ENCODE assay signal across 13 cellular contexts in genomic region chr2:239444626-239445625, GRCh38. TPM values are rescaled to one million over a fixed set of nuclear protein-coding genes. Genes with fewer than 3 reads are reported as not detected.
DNase-seq lines count a peak whose midpoint lies in the region; ATAC-seq and TF ChIP-seq lines count a peak whose summit lies in the region.
"Had no signal": no experiment of that assay in that cellular context is flagged by ENCODE, and none has a peak within 500 bp of the region (broad histone marks: within the 10 kb centered on the region; RNA-seq: fewer than 3 reads in every experiment).

No MANE protein-coding gene starts in this region.

- H3K4me3 ChIP-seq in HAP-1 (no peak overlapping the region), fibroblast of the aortic adventitia (ENCODE audit: low read depth, low read length) (no peak overlapping the region)
- H3K4me3 ChIP-seq: smooth muscle cell had no signal

- H3K27me3 ChIP-seq in HAP-1 (ENCODE audit: low read depth): peaks cover 17% of the 10 kb centered on the region

- CTCF ChIA-PET in RWPE1 (lab: Yijun Ruan, JAX): interaction anchor here (0.7 kb wide), 1 partner anchor 11 kb away, joined by 3 read pairs; no protein-coding TSS in a partner anchor

- no peaks in the 10 kb centered on the region; the same call in 1 of the 2 replicates for H3K4me1 ChIP-seq in HAP-1

- in situ Hi-C loops in HAP-1 (cut with MboI; ENCODE audit: low sequenced_read_pairs): no loop called here

- H3K27ac ChIP-seq in RWPE1: peak overlapping the region; percentile 87
- H3K27ac ChIP-seq: VCaP had no signal

- H3K36me3 ChIP-seq in HAP-1 (replicated peaks): no peaks in the 10 kb centered on the region

- DNase-seq in HAP-1 (ENCODE audit: low spot score in 2 of 2) (peak; percentile 24 to 33), RWPE1 (ENCODE audit: low spot score) (peak; percentile 79), fibroblast of the aortic adventitia (ENCODE audit: low read depth) (peak; percentile 47), putamen (ENCODE audit: low spot score) (peak; percentile 89), AML-193 (lab: John Stamatoyannopoulos, UW) (no peak), NCI-H2227 (lab: John Stamatoyannopoulos, UW; ENCODE audit: unreplicated experiment) (no peak), NCI-H2196 (lab: John Stamatoyannopoulos, UW; ENCODE audit: unreplicated experiment) (no peak)
- DNase-seq: activated naive CD8-positive, alpha-beta T cell treated with anti-CD3 and anti-CD28 coated beads, Interleukin-2, amount 50 U/mL, for 24 hours; NCI-H446; stimulated activated naive CD8-positive, alpha-beta T cell treated with anti-CD3 and anti-CD28 coated beads, Interleukin-15, amount 100 ng/mL, for 72 hours had no signal

- POLR2A ChIA-PET in RWPE1 (lab: Yijun Ruan, JAX; ENCODE audit: low non-redundant PET): interaction anchor here (0.5 kb wide), 1 partner anchor 581 kb away, joined by 10 read pairs; no protein-coding TSS in a partner anchor

- no peak for ATAC-seq in HG02610 (IDR thresholded peaks at IDR 0.05; ENCODE audit: unreplicated experiment)
- ATAC-seq: activated naive CD8-positive, alpha-beta T cell treated with anti-CD3 and anti-CD28 coated beads, Interleukin-2, amount 50 U/mL, for 24 hours; stimulated activated naive CD8-positive, alpha-beta T cell treated with anti-CD3 and anti-CD28 coated beads, Interleukin-15, amount 100 ng/mL, for 72 hours had no signal

- no peaks in the 10 kb centered on the region; the same call in 1 of the 2 replicates for H3K9me3 ChIP-seq in HAP-1

- TF ChIP-seq CTCF in RWPE1 (conservative IDR thresholded peaks at IDR 0.05; ENCODE audit: low read depth) (no peak), fibroblast of the aortic adventitia (IDR thresholded peaks at IDR 0.05; ENCODE audit: insufficient read depth, low read length) (no peak)

RNA-seq across cellular contexts. Expression of gene HDAC4, which starts 44.1 kb away (rescaled TPM):
- total RNA-seq in fibroblast of the aortic adventitia (ENCODE audit: low replicate concordance): 17.4 and 28.3 TPM in 2 replicates

Comparison
In these comparisons a context has a peak if more than half of its experiments do, and no peak if none do; other contexts are left out.
1. DNase-seq: peak in HAP-1 (2 of 2), RWPE1 (single experiment), fibroblast of the aortic adventitia (single experiment) and putamen (single experiment); none in AML-193 (0 of 2), NCI-H2227 (single experiment) and NCI-H2196 (single experiment).